ENCODE assay signal across 22 cellular contexts in genomic region chr6:33758807-33759206, GRCh38. TPM values are rescaled to one million over a fixed set of nuclear protein-coding genes. Genes with fewer than 3 reads are reported as not detected.
DNase-seq lines count a peak whose midpoint lies in the region; ATAC-seq, FAIRE-seq and TF ChIP-seq lines count a peak whose summit lies in the region.
"Had no signal": no experiment of that assay in that cellular context is flagged by ENCODE, and none has a peak within 500 bp of the region (broad histone marks: within the 10 kb centered on the region; RNA-seq: fewer than 3 reads in every experiment).

No MANE protein-coding gene starts in this region.

- H3K27me3 ChIP-seq in bronchial epithelial cell (ENCODE audit: control insufficient read depth, insufficient read depth, low read length), result no peaks in the 10 kb centered on the region

- peak overlapping the region; percentile 60 to 84 (median 78) for H3K27ac Mint-ChIP-seq in nephron
- no peak overlapping the region for H3K27ac Mint-ChIP-seq in mesothelial cell of epicardium
- H3K27ac Mint-ChIP-seq: GM23338, HFFc6 had no signal

- H3K36me3 Mint-ChIP-seq in nephron (ENCODE audit: low read depth) (no peaks in the 10 kb centered on the region), mesothelial cell of epicardium (no peaks in the 10 kb centered on the region)

- DNase-seq in DMS153 (lab: John Stamatoyannopoulos, UW) (peak; percentile 47), LNCaP clone FGC (ENCODE audit: low read depth) (peak; percentile 97), bronchial epithelial cell (ENCODE audit: low read depth) (peak; percentile 54), epidermal melanocyte (ENCODE audit: insufficient read length, low spot score) (no peak), mesothelial cell of epicardium (ENCODE audit: low spot score in 2 of 2, unreplicated experiment in 2 of 2) (no peak), NCI-H526 (lab: John Stamatoyannopoulos, UW) (no peak)
- DNase-seq: C1 segment of cervical spinal cord, DMS79, HFFc6, NCI-H1436, NCI-H2029 treated with DMSO at 0.1 percent for 48 hours, NCI-H524, PC-9, SHP77 had no signal

- no peak overlapping the region for H3K4me3 ChIP-seq in LNCaP clone FGC (ENCODE audit: low read depth, low read length)
- H3K4me3 ChIP-seq in bronchial epithelial cell (ENCODE audit: low read depth, low read length), result no peak overlapping the region
- H3K4me3 ChIP-seq: GM23338, PC-9 had no signal

- FAIRE-seq in bronchial epithelial cell (lab: Jason Lieb, UNC), result no peak
- FAIRE-seq: GM12891, GM19239 had no signal

- H3K4me3 Mint-ChIP-seq in nephron (peak overlapping the region; percentile 14 to 61 (median 54)), mesothelial cell of epicardium (no peak overlapping the region)
- H3K4me3 Mint-ChIP-seq: GM23338, HFFc6 had no signal

- peaks cover 13% of the 10 kb centered on the region for H3K27me3 Mint-ChIP-seq in nephron (ENCODE audit: low read depth)
- H3K27me3 Mint-ChIP-seq in mesothelial cell of epicardium (ENCODE audit: low read depth), result no peaks in the 10 kb centered on the region

- H3K4me1 Mint-ChIP-seq in nephron, result peaks cover 55% of the 10 kb centered on the region
- H3K4me1 Mint-ChIP-seq in mesothelial cell of epicardium, result peaks cover 23% of the 10 kb centered on the region

- ATAC-seq in HG02678 (IDR thresholded peaks at IDR 0.05; ENCODE audit: unreplicated experiment), result no peak
- ATAC-seq: GM23338, SK-N-SH treated with all-trans-retinoic acid at 6 μM for 48 hours had no signal

- TF ChIP-seq CTCF in LNCaP clone FGC (IDR thresholded peaks at IDR 0.05; ENCODE audit: control insufficient read depth, extremely low read depth, insufficient read depth) (no peak), bronchial epithelial cell (IDR thresholded peaks at IDR 0.05; ENCODE audit: insufficient read depth, low read length, severe bottlenecking) (no peak), nephron (IDR thresholded peaks at IDR 0.05; ENCODE audit: unreplicated experiment in 3 of 3) (no peak), mesothelial cell of epicardium (IDR thresholded peaks at IDR 0.05; ENCODE audit: unreplicated experiment) (no peak)

- no peaks in the 10 kb centered on the region for H3K36me3 ChIP-seq in bronchial epithelial cell (ENCODE audit: control insufficient read depth, insufficient read depth, low read length)

- no peaks in the 10 kb centered on the region for H3K9me3 Mint-ChIP-seq in nephron
- H3K9me3 Mint-ChIP-seq in mesothelial cell of epicardium, result no peaks in the 10 kb centered on the region
- H3K9me3 Mint-ChIP-seq: GM23338, HFFc6 had no signal

RNA-seq across cellular contexts. Expression of gene IP6K3, which starts 12.1 kb away (rescaled TPM):
- under 0.01 and 0.13 TPM in 2 replicates for total RNA-seq in bronchial epithelial cell
- total RNA-seq in mesothelial cell of epicardium, result 0.11 to 0.16 TPM in 2 of 3 replicates, not detected in the other
- total RNA-seq: PC-9; T-helper 1 cell treated with Interleukin-12 subunit alpha and Interleukin-12 subunit beta and Interleukin-4 antibody, amounts not matched to agents 30 ng/mL and 1 ng/mL, for 36 hours had no signal

RNA-seq across cellular contexts. Expression of gene LEMD2, which starts 30.1 kb away (rescaled TPM):
- 62.6 and 66.9 TPM in 2 replicates for total RNA-seq in bronchial epithelial cell
- 80.6 to 85.3 TPM (median 82.2 TPM) in 3 replicates for total RNA-seq in mesothelial cell of epicardium

RNA-seq across cellular contexts. Expression of gene MLN, which starts 45.0 kb away (rescaled TPM):
- total RNA-seq in bronchial epithelial cell (not detected in 2 replicates), mesothelial cell of epicardium (not detected in 3 replicates)
- total RNA-seq: G401; GM23338; HFFc6; PC-9; T-helper 1 cell treated with Interleukin-12 subunit alpha and Interleukin-12 subunit beta and Interleukin-4 antibody, amounts not matched to agents 30 ng/mL and 1 ng/mL, for 36 hours had no signal

RNA-seq across cellular contexts. Expression of gene UQCC2, which starts 47.3 kb away (rescaled TPM):
- total RNA-seq in bronchial epithelial cell (47.1 and 49.7 TPM in 2 replicates), mesothelial cell of epicardium (79.0 to 79.6 TPM (median 79.4 TPM) in 3 replicates)

Comparison
In these comparisons a context has a peak if more than half of its experiments do, and no peak if none do; other contexts are left out.
1. DNase-seq: peak in DMS153 (single experiment), LNCaP clone FGC (single experiment) and bronchial epithelial cell (single experiment); none in epidermal melanocyte (single experiment), mesothelial cell of epicardium (0 of 2) and NCI-H526 (0 of 2).